1 cellular context compared by ENCODE assay signal in the genomic region with DNA sequence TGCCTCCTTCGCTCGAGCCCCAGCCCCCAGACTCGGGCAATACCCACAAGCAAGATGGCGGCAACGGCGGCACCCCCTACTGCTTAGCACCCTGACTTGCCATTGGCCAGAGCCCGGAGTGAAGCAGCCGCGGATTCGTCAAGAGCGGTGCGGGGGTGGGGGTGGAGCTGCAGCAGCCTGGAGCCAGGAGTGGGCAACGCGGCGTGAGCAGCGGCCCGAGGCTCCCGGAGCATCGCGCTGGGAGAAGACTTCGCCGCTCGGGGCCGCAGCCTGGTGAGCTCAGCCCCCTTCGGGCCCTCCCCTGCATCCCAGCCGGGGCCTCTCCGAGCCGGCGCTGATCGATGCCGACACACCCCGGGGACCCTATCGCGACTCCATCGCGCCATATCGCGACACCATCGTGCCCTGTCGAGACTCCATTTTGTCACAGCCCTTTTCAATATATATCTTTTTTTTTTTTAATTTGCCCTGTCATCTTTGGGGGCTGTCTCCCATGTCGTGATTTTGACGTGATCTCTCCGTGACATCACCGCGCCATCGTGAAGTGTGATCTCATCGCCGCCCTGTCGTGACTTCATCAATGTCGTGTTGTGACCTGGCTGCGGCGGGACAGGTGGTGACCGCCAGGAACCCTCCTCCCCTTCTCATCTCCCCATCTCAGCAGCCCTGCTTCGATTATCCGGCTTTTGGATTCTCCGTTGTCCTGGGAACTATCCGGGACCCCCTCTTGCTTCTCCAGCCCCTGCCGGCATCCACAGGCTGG.
A peak's percentile ranks its signal among the peaks of the same experiment; 100 is the strongest.
TF ChIP-seq lines count a peak whose summit lies in the region.

Gene NCDN, plus strand, starts transcription at position 189 of the 763 bp plus-strand sequence. Its CDS starts 392 bp downstream, at position 581.

TF ChIP-seq in WTC11, 78 proteins besides CTCF, POLR2A, EP300 and RAD21 (continued from another document):
- TF ChIP-seq, protein P1, sequence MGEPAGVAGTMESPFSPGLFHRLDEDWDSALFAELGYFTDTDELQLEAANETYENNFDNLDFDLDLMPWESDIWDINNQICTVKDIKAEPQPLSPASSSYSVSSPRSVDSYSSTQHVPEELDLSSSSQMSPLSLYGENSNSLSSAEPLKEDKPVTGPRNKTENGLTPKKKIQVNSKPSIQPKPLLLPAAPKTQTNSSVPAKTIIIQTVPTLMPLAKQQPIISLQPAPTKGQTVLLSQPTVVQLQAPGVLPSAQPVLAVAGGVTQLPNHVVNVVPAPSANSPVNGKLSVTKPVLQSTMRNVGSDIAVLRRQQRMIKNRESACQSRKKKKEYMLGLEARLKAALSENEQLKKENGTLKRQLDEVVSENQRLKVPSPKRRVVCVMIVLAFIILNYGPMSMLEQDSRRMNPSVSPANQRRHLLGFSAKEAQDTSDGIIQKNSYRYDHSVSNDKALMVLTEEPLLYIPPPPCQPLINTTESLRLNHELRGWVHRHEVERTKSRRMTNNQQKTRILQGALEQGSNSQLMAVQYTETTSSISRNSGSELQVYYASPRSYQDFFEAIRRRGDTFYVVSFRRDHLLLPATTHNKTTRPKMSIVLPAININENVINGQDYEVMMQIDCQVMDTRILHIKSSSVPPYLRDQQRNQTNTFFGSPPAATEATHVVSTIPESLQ (CRISPR knock-in tag; IDR thresholded peaks at IDR 0.05), result no peak
- TF ChIP-seq SP1 (CRISPR knock-in tag; conservative IDR thresholded peaks at IDR 0.05) (peak; percentile 91), ZNF232 (CRISPR knock-in tag; IDR thresholded peaks at IDR 0.05) (peak; percentile 27; the same call in 1 of the 2 replicates)
